9 cellular contexts compared by ENCODE assay signal in the genomic region with DNA sequence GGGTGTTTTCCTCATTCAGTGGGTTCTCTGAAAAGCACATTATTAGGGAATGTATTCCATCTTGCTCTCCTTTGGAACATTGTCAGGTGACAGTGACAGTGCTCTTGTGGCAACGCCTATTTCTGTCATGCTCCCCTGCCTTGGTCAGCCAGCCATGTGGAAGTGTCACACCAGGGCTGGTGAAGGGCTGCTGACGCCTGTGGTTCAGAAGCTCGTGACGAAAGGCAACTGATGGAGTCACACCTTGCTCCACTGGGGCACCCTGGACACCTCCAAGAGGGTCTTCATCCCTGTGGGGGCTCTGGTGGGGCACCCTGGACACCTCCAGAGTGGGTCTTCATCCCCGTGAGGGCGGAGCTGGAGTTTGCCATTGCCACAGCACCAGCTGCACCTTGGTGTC.
DNase-seq lines count a peak whose midpoint lies in the region; ATAC-seq and TF ChIP-seq lines count a peak whose summit lies in the region.
"Had no signal": no experiment of that assay in that cellular context is flagged by ENCODE, and none has a peak within 500 bp of the region (broad histone marks: within the 10 kb centered on the region; RNA-seq: fewer than 3 reads in every experiment).

No MANE protein-coding gene starts in this region.

- H3K27ac Mint-ChIP-seq in T-helper 17 cell, result peak overlapping the region; percentile 100
- H3K27ac Mint-ChIP-seq in Calu3 (ENCODE audit: unreplicated experiment), result no peak overlapping the region
- no peak overlapping the region for H3K27ac Mint-ChIP-seq in GM23338

- H3K4me2 ChIP-seq in GM23338, result no peak overlapping the region

- H3K27me3 Mint-ChIP-seq in T-helper 17 cell (no peaks in the 10 kb centered on the region), Calu3 (ENCODE audit: unreplicated experiment) (no peaks in the 10 kb centered on the region), GM23338 (ENCODE audit: insufficient read depth, low read depth, poor library complexity) (peaks cover 13% of the 10 kb centered on the region)

- H3K36me3 Mint-ChIP-seq in T-helper 17 cell (ENCODE audit: low read depth) (peaks cover 13% of the 10 kb centered on the region), Calu3 (ENCODE audit: insufficient read depth, unreplicated experiment) (peaks cover 6% of the 10 kb centered on the region), GM23338 (ENCODE audit: low read depth) (peaks cover 4% of the 10 kb centered on the region; the same call in 2 of the 3 replicates)

- H2AFZ ChIP-seq in GM23338, result no peak overlapping the region
- H2AFZ ChIP-seq: GM23248 had no signal

- no peak overlapping the region for H3K4me3 ChIP-seq in GM23338
- H3K4me3 ChIP-seq: GM23248 had no signal

- no peaks in the 10 kb centered on the region for H3K27me3 ChIP-seq in GM23338 (ENCODE audit: insufficient read depth)

- peak; percentile 53 for ATAC-seq in GM18870 (IDR thresholded peaks at IDR 0.05; ENCODE audit: unreplicated experiment)
- ATAC-seq in HG02642 (IDR thresholded peaks at IDR 0.05; ENCODE audit: poor library complexity, unreplicated experiment), result peak; percentile 62
- ATAC-seq in T-helper 17 cell, result peak; percentile 6
- ATAC-seq in GM23338, result no peak

- 0 out of 2 replicates have a peak, but pooled peaks cover 5% of the 10 kb centered on the region for H3F3A ChIP-seq in GM23338 (replicated peaks; ENCODE audit: low read depth)

- DNase-seq in T-helper 17 cell, result no peak
- DNase-seq in posterior vena cava (ENCODE audit: low spot score), result peak; percentile 71
- no peak for DNase-seq in DMS79 (lab: John Stamatoyannopoulos, UW)
- no peak for DNase-seq in 8988T
- DNase-seq in Calu3, result no peak
- DNase-seq in GM23338 (ENCODE audit: low spot score), result no peak
- DNase-seq: GM23248 had no signal

- no peak overlapping the region for H3K27ac ChIP-seq in GM23338 (ENCODE audit: low read depth)
- H3K27ac ChIP-seq: GM23248 had no signal

- TF ChIP-seq CTCF in Calu3 (IDR thresholded peaks at IDR 0.05; ENCODE audit: unreplicated experiment) (no peak), GM23338 (conservative IDR thresholded peaks at IDR 0.05; ENCODE audit: low read depth in 2 of 2) (no peak)

- peaks cover 6% of the 10 kb centered on the region; the same call in 1 of the 2 replicates for H3K36me3 ChIP-seq in GM23338 (ENCODE audit: insufficient read depth)

- peak overlapping the region; percentile 49 for H3K4me3 Mint-ChIP-seq in T-helper 17 cell
- H3K4me3 Mint-ChIP-seq in Calu3 (ENCODE audit: low read depth, unreplicated experiment), result no peak overlapping the region
- H3K4me3 Mint-ChIP-seq in GM23338, result no peak overlapping the region

- no peaks in the 10 kb centered on the region for H3K9me3 Mint-ChIP-seq in Calu3 (ENCODE audit: low read depth, unreplicated experiment)
- H3K9me3 Mint-ChIP-seq in GM23338, result no peaks in the 10 kb centered on the region

- no peaks in the 10 kb centered on the region for H3K9me2 ChIP-seq in GM23338 (ENCODE audit: insufficient read depth)

- CTCF ChIA-PET in Calu3 (lab: Charles Lee), result no interaction called here

- H3K4me1 ChIP-seq in GM23338 (ENCODE audit: insufficient read depth), result peaks cover 19% of the 10 kb centered on the region

- BruUV-seq in Calu3 (replicated peaks; lab: Mats Ljungman, UMichigan), result no TSS peak

- intact Hi-C loops in posterior vena cava (cut with DNase I) (no loop called here), Calu3 (cut with micrococcal nuclease; ENCODE audit: unreplicated experiment) (no loop called here)

- H3K9me3 ChIP-seq in T-helper 17 cell (ENCODE audit: control insufficient read depth, low read length, poor library complexity, severe bottlenecking), result no peaks in the 10 kb centered on the region

- no peaks in the 10 kb centered on the region for H4K20me1 ChIP-seq in GM23338 (replicated peaks; ENCODE audit: insufficient read depth)

- H3K4me1 Mint-ChIP-seq in T-helper 17 cell (peaks cover 57% of the 10 kb centered on the region), Calu3 (ENCODE audit: low read depth, unreplicated experiment) (no peaks in the 10 kb centered on the region), GM23338 (peaks cover 26% of the 10 kb centered on the region)

- H3K79me2 ChIP-seq in GM23338 (replicated peaks; ENCODE audit: insufficient read depth), result no peaks in the 10 kb centered on the region

TF ChIP-seq in GM23338, 12 proteins besides CTCF, POLR2A, EP300 and RAD21:
- TF ChIP-seq NANOG (IDR thresholded peaks at IDR 0.05; ENCODE audit: borderline replicate concordance) (no peak), CREB1 (CRISPR knock-in tag; IDR thresholded peaks at IDR 0.05; ENCODE audit: low read depth) (no peak), ZNF114 (CRISPR knock-in tag; IDR thresholded peaks at IDR 0.05) (no peak)
